Comparison of ENCODE assay signal across 9 cellular contexts in the genomic region with DNA sequence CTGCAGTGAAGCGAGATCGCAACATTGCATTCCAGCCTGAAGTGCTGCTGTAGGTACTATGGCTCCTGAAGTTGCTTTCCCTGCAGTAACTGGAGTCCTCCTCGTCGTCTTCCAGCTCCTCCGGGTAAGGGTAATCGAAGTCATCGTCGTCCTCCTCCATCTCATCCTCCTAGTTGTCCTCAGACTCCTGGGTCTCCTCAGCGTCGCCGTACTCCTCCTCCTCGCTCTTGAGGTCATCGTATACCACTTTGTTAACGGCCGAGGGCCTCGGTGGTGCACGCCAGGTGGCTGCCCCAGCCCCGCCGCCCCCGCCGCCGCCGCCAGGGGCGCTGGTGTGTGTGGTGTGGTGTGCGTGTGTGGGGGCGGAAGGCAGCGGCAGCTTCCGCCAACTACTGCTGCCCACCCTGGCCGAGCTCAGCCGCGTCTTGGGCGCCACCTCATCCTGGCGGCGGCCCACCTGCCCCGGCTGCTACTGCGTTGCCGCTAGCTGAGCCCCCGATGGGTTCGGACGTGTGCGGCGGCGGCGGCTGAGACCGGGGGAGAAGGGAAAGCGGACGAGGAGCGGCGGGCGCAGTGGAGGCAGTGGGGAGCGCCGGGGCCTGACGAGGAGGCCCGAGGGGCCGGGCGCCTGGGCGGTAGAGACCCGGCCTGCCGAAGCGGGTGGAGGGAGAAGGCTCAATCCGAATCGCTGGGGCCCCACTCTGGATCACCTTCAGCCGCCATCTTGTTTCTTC. TPM values are rescaled to one million over a fixed set of nuclear protein-coding genes. Genes with fewer than 3 reads are reported as not detected.
DNase-seq lines count a peak whose midpoint lies in the region; ATAC-seq, FAIRE-seq and TF ChIP-seq lines count a peak whose summit lies in the region.
"Had no signal": no experiment of that assay in that cellular context is flagged by ENCODE, and none has a peak within 500 bp of the region (broad histone marks: within the 10 kb centered on the region; RNA-seq: fewer than 3 reads in every experiment).

No MANE protein-coding gene starts in this region.

- DNase-seq in NCI-H510A treated with DMSO at 0.1 percent for 48 hours (lab: John Stamatoyannopoulos, UW) (peak; percentile 51), foreskin melanocyte (peak; percentile 32), vagina (ENCODE audit: extremely low spot score in 2 of 2) (no peak), H54 (ENCODE audit: insufficient read length, low spot score) (no peak)
- peak; percentile 86 to 92 for DNase-seq in activated T-cell treated with anti-CD3 and anti-CD28 coated beads, Interleukin-2, amount 50 U/mL, for 72 hours

- peaks cover 4% of the 10 kb centered on the region for H3K27me3 Mint-ChIP-seq in activated T-cell treated with anti-CD3 and anti-CD28 coated beads, Interleukin-2, amount 50 U/mL, for 72 hours (ENCODE audit: low read depth)

- no peak for TF ChIP-seq POLR2A in vagina (IDR thresholded peaks at IDR 0.05)
- TF ChIP-seq POLR2A in H54 (IDR thresholded peaks at IDR 0.05; ENCODE audit: low read depth, low read length), result no peak

- H3K9me3 Mint-ChIP-seq in activated T-cell treated with anti-CD3 and anti-CD28 coated beads, Interleukin-2, amount 50 U/mL, for 72 hours, result no peaks in the 10 kb centered on the region

- peak overlapping the region; percentile 85 to 86 for H3K4me3 Mint-ChIP-seq in activated T-cell treated with anti-CD3 and anti-CD28 coated beads, Interleukin-2, amount 50 U/mL, for 72 hours
- H3K4me3 Mint-ChIP-seq: brain had no signal

- intact Hi-C loops in vagina (cut with DNase I), result no loop called here

- peaks cover 2 to 3% of the 10 kb centered on the region in 2 donors for H3K36me3 Mint-ChIP-seq in activated T-cell treated with anti-CD3 and anti-CD28 coated beads, Interleukin-2, amount 50 U/mL, for 72 hours (ENCODE audit: insufficient read depth in 2 of 2)

- H3K27me3 ChIP-seq in rectal smooth muscle tissue (ENCODE audit: control insufficient read depth, insufficient read depth, low read length) (no peaks in the 10 kb centered on the region), vagina (no peaks in the 10 kb centered on the region)

- H3K27ac ChIP-seq in rectal smooth muscle tissue (ENCODE audit: low read depth, low read length) (peak overlapping the region; percentile 64), vagina (peak overlapping the region; percentile 77)

- ATAC-seq in HG02571 (IDR thresholded peaks at IDR 0.05; ENCODE audit: unreplicated experiment), result peak; percentile 99
- ATAC-seq in activated T-cell treated with anti-CD3 and anti-CD28 coated beads, Interleukin-2, amount 50 U/mL, for 72 hours (replicated peaks in 1 of 2), result peak; percentile 94 to 98

- H3K36me3 ChIP-seq in rectal smooth muscle tissue (ENCODE audit: control insufficient read depth, insufficient read depth, low read length) (no peaks in the 10 kb centered on the region), vagina (no peaks in the 10 kb centered on the region)

- H3K9ac ChIP-seq in rectal smooth muscle tissue (ENCODE audit: low read length), result no peak overlapping the region

- H3K9me3 ChIP-seq in vagina, result no peaks in the 10 kb centered on the region

- TF ChIP-seq CTCF in GM12872 (IDR thresholded peaks at IDR 0.05; ENCODE audit: insufficient read depth, low read depth, low read length) (peak; percentile 55; the same call in 2 of the 3 replicates), vagina (IDR thresholded peaks at IDR 0.05) (peak in 2 of 3 experiments; percentile 28 to 59)

- FAIRE-seq in H54 (lab: Jason Lieb, UNC), result no peak

- H3K4me3 ChIP-seq in rectal smooth muscle tissue (ENCODE audit: low read length) (peak overlapping the region; percentile 61), vagina (peak overlapping the region; percentile 68 to 71)

- no peaks in the 10 kb centered on the region for H3K4me1 ChIP-seq in rectal smooth muscle tissue (ENCODE audit: control insufficient read depth, insufficient read depth, low read length)
- peaks cover 11% of the 10 kb centered on the region for H3K4me1 ChIP-seq in vagina

- H3K27ac Mint-ChIP-seq in activated T-cell treated with anti-CD3 and anti-CD28 coated beads, Interleukin-2, amount 50 U/mL, for 72 hours, result peak overlapping the region; percentile 7
- H3K27ac Mint-ChIP-seq: brain had no signal

- H3K4me1 Mint-ChIP-seq in activated T-cell treated with anti-CD3 and anti-CD28 coated beads, Interleukin-2, amount 50 U/mL, for 72 hours (ENCODE audit: low read depth), result peaks cover 23% of the 10 kb centered on the region
- H3K4me1 Mint-ChIP-seq: brain had no signal

RNA-seq across cellular contexts. Expression of a gene that starts 11.8 kb away (rescaled TPM):
- total RNA-seq in activated T-cell treated with anti-CD3 and anti-CD28 coated beads, Interleukin-2, amount 50 U/mL, for 72 hours, result 10 to 100 TPM; 21.7 to 23.2 TPM
- 12.3 TPM for total RNA-seq in vagina

Comparison
In these comparisons a context has a peak if more than half of its experiments do, and no peak if none do; other contexts are left out.
1. DNase-seq: peak in NCI-H510A treated with DMSO at 0.1 percent for 48 hours (single experiment), activated T-cell treated with anti-CD3 and anti-CD28 coated beads, Interleukin-2, amount 50 U/mL, for 72 hours (2 of 2) and foreskin melanocyte (single experiment); none in vagina (0 of 2) and H54 (single experiment).